ENCODE assay signal across 9 cellular contexts in genomic region chr12:6849976-6850560, GRCh38. TPM values are rescaled to one million over a fixed set of nuclear protein-coding genes. Genes with fewer than 3 reads are reported as not detected.
DNase-seq lines count a peak whose midpoint lies in the region; ATAC-seq, FAIRE-seq and TF ChIP-seq lines count a peak whose summit lies in the region.
"Had no signal": no experiment of that assay in that cellular context is flagged by ENCODE, and none has a peak within 500 bp of the region (broad histone marks: within the 10 kb centered on the region; RNA-seq: fewer than 3 reads in every experiment).

No MANE protein-coding gene starts in this region.

- peak overlapping the region; percentile 100 for H3K27ac Mint-ChIP-seq in activated CD8-positive, alpha-beta memory T cell treated with anti-CD3 and anti-CD28 coated beads, Interleukin-2, amount 10 ng/mL, durations not matched to agents 7 days and 5 days

- no peaks in the 10 kb centered on the region for H4K20me1 ChIP-seq in mammary epithelial cell (ENCODE audit: insufficient read depth, low read length)

- H3K27me3 Mint-ChIP-seq in activated CD8-positive, alpha-beta memory T cell treated with anti-CD3 and anti-CD28 coated beads, Interleukin-2, amount 10 ng/mL, durations not matched to agents 7 days and 5 days, result no peaks in the 10 kb centered on the region

- H3K27me3 ChIP-seq in mammary epithelial cell (ENCODE audit: insufficient read depth, low read length) (no peaks in the 10 kb centered on the region), small intestine (ENCODE audit: control insufficient read depth in 2 of 2, insufficient read depth in 2 of 2, low read length in 2 of 2) (no peaks in the 10 kb centered on the region)

- H3K4me1 ChIP-seq in mammary epithelial cell (ENCODE audit: insufficient read depth, low read length) (peaks cover 20% of the 10 kb centered on the region), small intestine (ENCODE audit: control insufficient read depth in 2 of 2, insufficient read depth in 1 of 2, low read depth in 1 of 2, low read length in 1 of 2) (peaks cover 0 to 5% of the 10 kb centered on the region in 2 donors)

- no peak overlapping the region for H3K27ac ChIP-seq in mammary epithelial cell (ENCODE audit: insufficient read depth, low read depth, low read length)
- peak overlapping the region; percentile 52 to 68 for H3K27ac ChIP-seq in small intestine (ENCODE audit: low read depth in 1 of 2, low read length in 1 of 2)

- H3K9me3 Mint-ChIP-seq in activated CD8-positive, alpha-beta memory T cell treated with anti-CD3 and anti-CD28 coated beads, Interleukin-2, amount 10 ng/mL, durations not matched to agents 7 days and 5 days (ENCODE audit: low read depth), result no peaks in the 10 kb centered on the region

- peaks cover 42% of the 10 kb centered on the region for H3K79me2 ChIP-seq in mammary epithelial cell (ENCODE audit: insufficient read depth, low read length)

- H3K4me2 ChIP-seq in mammary epithelial cell (ENCODE audit: insufficient read depth, low read depth, low read length), result peak overlapping the region; percentile 98

- no peak for DNase-seq in activated CD8-positive, alpha-beta memory T cell treated with anti-CD3 and anti-CD28 coated beads, Interleukin-2, amount 10 ng/mL, durations not matched to agents 7 days and 5 days
- no peak for DNase-seq in activated CD8-positive, alpha-beta memory T cell treated with anti-CD3 and anti-CD28 coated beads, Interleukin-2, amount 50 U/mL, for 48 hours
- DNase-seq in mammary epithelial cell (no peak), small intestine (no peak), C1 segment of cervical spinal cord (lab: John Stamatoyannopoulos, UW) (no peak)
- no peak for DNase-seq in stimulated activated CD4-positive, alpha-beta T cell treated with anti-CD3 and anti-CD28 coated beads, Interleukin-1b, Interleukin-23, amount 100 ng/mL, for 48 hours
- DNase-seq: retina, T-helper 9 cell had no signal

- BruUV-seq in mammary epithelial cell (replicated peaks; lab: Mats Ljungman, UMichigan), result no TSS peak

- intact Hi-C loops in mammary epithelial cell (cut with micrococcal nuclease), result no loop called here

- dilution Hi-C loops in mammary epithelial cell (cut with HindIII; ENCODE audit: low sequenced_read_pairs), result loop anchor here (10.0 kb wide), 1 partner anchor 55 kb away; no protein-coding TSS in a partner anchor

- no peak for FAIRE-seq in small intestine (lab: Jason Lieb, UNC)
- FAIRE-seq: endometrium had no signal

- H2AFZ ChIP-seq in mammary epithelial cell (ENCODE audit: low read depth, low read length), result peak overlapping the region; percentile 81

- H3K36me3 Mint-ChIP-seq in activated CD8-positive, alpha-beta memory T cell treated with anti-CD3 and anti-CD28 coated beads, Interleukin-2, amount 10 ng/mL, durations not matched to agents 7 days and 5 days, result peaks cover 33% of the 10 kb centered on the region

- H3K9ac ChIP-seq in mammary epithelial cell (ENCODE audit: insufficient read depth, low read length), result peak overlapping the region; percentile 74

- no peak for TF ChIP-seq CTCF in mammary epithelial cell (conservative IDR thresholded peaks at IDR 0.05 in 1 of 2, IDR thresholded peaks at IDR 0.05 in 1 of 2; ENCODE audit: extremely low read depth in 1 of 2, insufficient read depth in 1 of 2, low read depth in 1 of 2, low read length in 2 of 2)

- peak overlapping the region; percentile 85 for H3K4me3 Mint-ChIP-seq in activated CD8-positive, alpha-beta memory T cell treated with anti-CD3 and anti-CD28 coated beads, Interleukin-2, amount 10 ng/mL, durations not matched to agents 7 days and 5 days

- H3K9me3 ChIP-seq in mammary epithelial cell (replicated peaks; ENCODE audit: insufficient read depth, low read length) (no peaks in the 10 kb centered on the region), small intestine (ENCODE audit: control insufficient read depth, low read depth) (no peaks in the 10 kb centered on the region)

- 78% methylated on average over 10 of the region's 10 CpGs for WGBS in mammary epithelial cell (ENCODE audit: low coverage, missing lambda C conversion rate)
- WGBS in small intestine, 3 donors, result 82 to 83% (median 82%) methylated on average over 10 of the region's 10 CpGs

- H3K4me1 Mint-ChIP-seq in activated CD8-positive, alpha-beta memory T cell treated with anti-CD3 and anti-CD28 coated beads, Interleukin-2, amount 10 ng/mL, durations not matched to agents 7 days and 5 days, result peaks cover 45% of the 10 kb centered on the region

- H3K36me3 ChIP-seq in mammary epithelial cell (ENCODE audit: insufficient read depth, low read length) (peaks cover 7% of the 10 kb centered on the region), small intestine (ENCODE audit: control insufficient read depth in 2 of 2, insufficient read depth in 2 of 2, low read length in 2 of 2) (peaks cover 0 to 3% of the 10 kb centered on the region in 2 donors)

- in situ Hi-C loops in mammary epithelial cell (cut with MboI; ENCODE audit: low sequenced_read_pairs in 2 of 2), result no loop called here

- peak overlapping the region; percentile 49 to 78 (median 52) for H3K4me3 ChIP-seq in mammary epithelial cell (replicated peaks in 1 of 3; ENCODE audit: insufficient read depth in 1 of 3, low read depth in 2 of 3, low read length in 3 of 3)
- peak overlapping the region in 1 of 2 donors; percentile 58 for H3K4me3 ChIP-seq in small intestine (ENCODE audit: low read depth in 1 of 2, low read length in 2 of 2)

- no peak for ATAC-seq in activated CD8-positive, alpha-beta memory T cell treated with anti-CD3 and anti-CD28 coated beads, Interleukin-2, amount 10 ng/mL, durations not matched to agents 7 days and 5 days

- CTCF ChIA-PET in activated CD8-positive, alpha-beta memory T cell treated with anti-CD3 and anti-CD28 coated beads, Interleukin-2, amount 10 ng/mL, durations not matched to agents 7 days and 5 days (lab: Charles Lee), result interaction anchor here (0.7 to 7.8 kb wide), 6 partner anchors 15 to 259 kb away, joined by 3 to 65 read pairs (median 18); partner anchors contain the start of genes C1RL, MLF2 and SPSB2
- CTCF ChIA-PET in mammary epithelial cell (lab: Charles Lee; ENCODE audit: low non-redundant PET), result no interaction called here

RNA-seq across cellular contexts. Expression of gene CDCA3, which starts 1.0 kb away (rescaled TPM):
- total RNA-seq in activated CD8-positive, alpha-beta memory T cell treated with anti-CD3 and anti-CD28 coated beads, Interleukin-2, amount 10 ng/mL, durations not matched to agents 7 days and 5 days, result 100 to 1,000 TPM in 1 of 2 experiments, 10 to 100 TPM in 1; 89.1 to 125 TPM
- 10 to 100 TPM in 1 of 2 donors, 1 to 10 TPM in 1; 1.8 to 33.2 TPM for total RNA-seq in mammary epithelial cell
- polyA plus RNA-seq in mammary epithelial cell (60.2 TPM), small intestine (10 to 100 TPM; 46.7 to 99.1 (median 51.3) TPM)
- 26.3 TPM for polyA minus RNA-seq in mammary epithelial cell

RNA-seq across cellular contexts. Expression of gene USP5, which starts 1.9 kb away (rescaled TPM):
- total RNA-seq in activated CD8-positive, alpha-beta memory T cell treated with anti-CD3 and anti-CD28 coated beads, Interleukin-2, amount 10 ng/mL, durations not matched to agents 7 days and 5 days, result 100 to 1,000 TPM in 1 of 2 experiments, 10 to 100 TPM in 1; 98.8 to 129 TPM
- total RNA-seq in mammary epithelial cell, result 100 to 1,000 TPM in 1 of 2 donors, 10 to 100 TPM in 1; 79.4 to 128 TPM
- polyA plus RNA-seq in mammary epithelial cell, result 72.1 TPM
- 134 TPM for polyA minus RNA-seq in mammary epithelial cell
- polyA plus RNA-seq in small intestine, result 10 to 100 TPM; 31.9 to 54.0 (median 33.3) TPM

RNA-seq across cellular contexts. Expression of gene GNB3, which starts 9.3 kb away (rescaled TPM):
- total RNA-seq in activated CD8-positive, alpha-beta memory T cell treated with anti-CD3 and anti-CD28 coated beads, Interleukin-2, amount 10 ng/mL, durations not matched to agents 7 days and 5 days, result under 1 TPM in 1 of 2 experiments, not detected in 1; 0.12 TPM
- total RNA-seq in mammary epithelial cell, result under 1 TPM in 1 of 2 donors, not detected in 1; 0.40 TPM
- polyA plus RNA-seq in mammary epithelial cell, result 0.10 TPM
- polyA minus RNA-seq in mammary epithelial cell, result not detected
- 1 to 10 TPM in 2 of 3 donors, not detected in 1; 1.0 to 3.2 TPM for polyA plus RNA-seq in small intestine

RNA-seq across cellular contexts. Expression of gene TPI1, which starts 17.3 kb away (rescaled TPM):
- total RNA-seq in activated CD8-positive, alpha-beta memory T cell treated with anti-CD3 and anti-CD28 coated beads, Interleukin-2, amount 10 ng/mL, durations not matched to agents 7 days and 5 days, result 1,000 to 10,000 TPM; 1,086 to 1,277 TPM
- total RNA-seq in mammary epithelial cell, result 100 to 1,000 TPM; 407 to 974 TPM
- polyA plus RNA-seq in mammary epithelial cell (2,366 TPM), small intestine (1,000 to 10,000 TPM in 2 of 3 donors, 100 to 1,000 TPM in 1; 898 to 1,439 (median 1,182) TPM)
- polyA minus RNA-seq in mammary epithelial cell, result 2,241 TPM

RNA-seq across cellular contexts. Expression of gene P3H3, which starts 21.9 kb away (rescaled TPM):
- total RNA-seq in activated CD8-positive, alpha-beta memory T cell treated with anti-CD3 and anti-CD28 coated beads, Interleukin-2, amount 10 ng/mL, durations not matched to agents 7 days and 5 days, result under 1 TPM; 0.23 to 0.99 TPM
- total RNA-seq in mammary epithelial cell, result 1 to 10 TPM; 2.0 to 5.5 TPM
- polyA plus RNA-seq in mammary epithelial cell (1.3 TPM), small intestine (1 to 10 TPM in 2 of 3 donors, under 1 TPM in 1; 0.89 to 7.1 (median 2.7) TPM)
- polyA minus RNA-seq in mammary epithelial cell, result not detected
